In genomic region chr5:69510694-69511093, GRCh38 we compare ENCODE assay signal across 29 cellular contexts.
"Had no signal": no experiment of that assay in that cellular context is flagged by ENCODE, and none has a peak within 500 bp of the region (broad histone marks: within the 10 kb centered on the region; RNA-seq: fewer than 3 reads in every experiment).

No MANE protein-coding gene starts in this region.

- H3K4me3 ChIP-seq: stomach, suprapubic skin, testis, thoracic aorta, thyroid gland, tibial artery, tibial nerve, transverse colon, upper lobe of left lung, upper lobe of right lung, uterus, vagina had no signal

- H3K27ac ChIP-seq: suprapubic skin, testis, thoracic aorta, thyroid gland, tibial artery, tibial nerve, transverse colon, upper lobe of right lung, uterus, vagina had no signal

- H3K4me3 Mint-ChIP-seq: stimulated activated effector memory CD8-positive, alpha-beta T cell treated with anti-CD3 and anti-CD28 coated beads, Interleukin-12 subunit alpha, Interleukin-12 subunit beta, amount 100 ng/mL, for 72 hours; stimulated activated memory B cell treated with anti-CD40 and anti-IgM and Interleukin-4, amounts not matched to agents 10 μg/mL and 1 μg/mL and 100 μg/mL, for 72 hours; stimulated activated naive B cell treated with anti-CD40 and anti-IgM and Interleukin-4, amounts not matched to agents 10 μg/mL and 1 μg/mL and 100 μg/mL, for 72 hours; stimulated activated naive CD8-positive, alpha-beta T cell treated with anti-CD3 and anti-CD28 coated beads, Interleukin-15, amount 100 ng/mL, for 72 hours; stimulated activated naive CD8-positive, alpha-beta T cell treated with anti-CD3 and anti-CD28 coated beads, Interleukin-15, Interleukin-2, amounts not matched to agents 100 ng/mL and 50 ng/mL, for 24 hours; type B pancreatic cell had no signal

- ATAC-seq: stimulated activated effector memory CD8-positive, alpha-beta T cell treated with anti-CD3 and anti-CD28 coated beads, Interleukin-12 subunit alpha, Interleukin-12 subunit beta, amount 100 ng/mL, for 72 hours; stimulated activated memory B cell treated with anti-CD40 and anti-IgM and Interleukin-4, amounts not matched to agents 10 μg/mL and 1 μg/mL and 100 μg/mL, for 72 hours; stimulated activated naive B cell treated with anti-CD40 and anti-IgM and Interleukin-4, amounts not matched to agents 10 μg/mL and 1 μg/mL and 100 μg/mL, for 72 hours; stimulated activated naive CD8-positive, alpha-beta T cell treated with anti-CD3 and anti-CD28 coated beads, Interleukin-15, amount 100 ng/mL, for 72 hours; stimulated activated naive CD8-positive, alpha-beta T cell treated with anti-CD3 and anti-CD28 coated beads, Interleukin-15, Interleukin-2, amounts not matched to agents 100 U/mL and 50 U/mL, for 24 hours; upper lobe of right lung had no signal

- DNase-seq: stimulated activated CD4-positive, alpha-beta T cell treated with anti-CD3 and anti-CD28 coated beads, Interleukin-2, amount 100 ng/mL, for 48 hours; stimulated activated CD4-positive, alpha-beta T cell treated with anti-CD3 and anti-CD28 coated beads, Interleukin-4, amount 100 ng/mL, for 1 hour; stimulated activated CD4-positive, alpha-beta T cell treated with anti-CD3 and anti-CD28 coated beads, Interleukin-4, amount 100 ng/mL, for 24 hours; stimulated activated CD4-positive, alpha-beta T cell treated with anti-CD3 and anti-CD28 coated beads, Interleukin-4, amount 100 ng/mL, for 4 hours; stimulated activated CD8-positive, alpha-beta memory T cell treated with anti-CD3 and anti-CD28 coated beads, Interleukin-4, amount 100 ng/mL, for 48 hours; stimulated activated naive B cell treated with anti-CD40 and anti-IgM and Interleukin-4, amounts not matched to agents 10 μg/mL and 1 μg/mL and 100 μg/mL, for 72 hours; stimulated activated naive CD4-positive, alpha-beta T cell; stimulated activated naive CD4-positive, alpha-beta T cell treated with Interleukin-2 at 50 U/mL for 16 hours; stimulated activated naive CD8-positive, alpha-beta T cell treated with anti-CD3 and anti-CD28 coated beads, Interleukin-15, amount 100 ng/mL, for 72 hours; stimulated activated naive CD8-positive, alpha-beta T cell treated with anti-CD3 and anti-CD28 coated beads, Interleukin-15, Interleukin-2, amounts not matched to agents 100 U/mL and 50 U/mL, for 24 hours; stomach; substantia nigra; testis; thyroid gland; tibial artery; transverse colon; trophoblast cell; upper lobe of left lung; upper lobe of right lung; uterus had no signal

- H3K27me3 ChIP-seq: stomach, suprapubic skin, testis, thyroid gland, tibial nerve, transverse colon, upper lobe of left lung, upper lobe of right lung, uterus, vagina had no signal

- H3K36me3 ChIP-seq: suprapubic skin, thoracic aorta, tibial artery, tibial nerve, transverse colon, uterus, vagina had no signal

- H3K4me1 Mint-ChIP-seq: stimulated activated effector memory CD8-positive, alpha-beta T cell treated with anti-CD3 and anti-CD28 coated beads, Interleukin-12 subunit alpha, Interleukin-12 subunit beta, amount 100 ng/mL, for 72 hours; stimulated activated memory B cell treated with anti-CD40 and anti-IgM and Interleukin-4, amounts not matched to agents 10 μg/mL and 1 μg/mL and 100 μg/mL, for 72 hours; stimulated activated naive B cell treated with anti-CD40 and anti-IgM and Interleukin-4, amounts not matched to agents 10 μg/mL and 1 μg/mL and 100 μg/mL, for 72 hours; stimulated activated naive CD8-positive, alpha-beta T cell treated with anti-CD3 and anti-CD28 coated beads, Interleukin-15, amount 100 ng/mL, for 72 hours had no signal

- H3K9me3 ChIP-seq: stomach, suprapubic skin, testis, thoracic aorta, thyroid gland, tibial artery, tibial nerve, transverse colon, upper lobe of left lung, upper lobe of right lung, uterus, vagina had no signal

- H3K4me1 ChIP-seq: suprapubic skin, testis, tibial artery, transverse colon, uterus, vagina had no signal

- FAIRE-seq: urothelium cell line had no signal

- H3K36me3 Mint-ChIP-seq: stimulated activated effector memory CD8-positive, alpha-beta T cell treated with anti-CD3 and anti-CD28 coated beads, Interleukin-12 subunit alpha, Interleukin-12 subunit beta, amount 100 ng/mL, for 72 hours; stimulated activated memory B cell treated with anti-CD40 and anti-IgM and Interleukin-4, amounts not matched to agents 10 μg/mL and 1 μg/mL and 100 μg/mL, for 72 hours; stimulated activated naive B cell treated with anti-CD40 and anti-IgM and Interleukin-4, amounts not matched to agents 10 μg/mL and 1 μg/mL and 100 μg/mL, for 72 hours had no signal

- H3K27me3 Mint-ChIP-seq: stimulated activated memory B cell treated with anti-CD40 and anti-IgM and Interleukin-4, amounts not matched to agents 10 μg/mL and 1 μg/mL and 100 μg/mL, for 72 hours; stimulated activated naive CD8-positive, alpha-beta T cell treated with anti-CD3 and anti-CD28 coated beads, Interleukin-15, amount 100 ng/mL, for 72 hours; stimulated activated naive CD8-positive, alpha-beta T cell treated with anti-CD3 and anti-CD28 coated beads, Interleukin-15, Interleukin-2, amounts not matched to agents 100 ng/mL and 50 ng/mL, for 24 hours; type B pancreatic cell had no signal

- H3K27ac Mint-ChIP-seq: stimulated activated effector memory CD8-positive, alpha-beta T cell treated with anti-CD3 and anti-CD28 coated beads, Interleukin-12 subunit alpha, Interleukin-12 subunit beta, amount 100 ng/mL, for 72 hours; stimulated activated memory B cell treated with anti-CD40 and anti-IgM and Interleukin-4, amounts not matched to agents 10 μg/mL and 1 μg/mL and 100 μg/mL, for 72 hours; stimulated activated naive B cell treated with anti-CD40 and anti-IgM and Interleukin-4, amounts not matched to agents 10 μg/mL and 1 μg/mL and 100 μg/mL, for 72 hours; stimulated activated naive CD8-positive, alpha-beta T cell treated with anti-CD3 and anti-CD28 coated beads, Interleukin-15, amount 100 ng/mL, for 72 hours; stimulated activated naive CD8-positive, alpha-beta T cell treated with anti-CD3 and anti-CD28 coated beads, Interleukin-15, Interleukin-2, amounts not matched to agents 100 ng/mL and 50 ng/mL, for 24 hours; type B pancreatic cell had no signal
